ENCODE assay signal across 8 cellular contexts in genomic region chr17:42118545-42118944, GRCh38. TPM values are rescaled to one million over a fixed set of nuclear protein-coding genes. Genes with fewer than 3 reads are reported as not detected.
A peak's percentile ranks its signal among the peaks of the same experiment; 100 is the strongest.
DNase-seq lines count a peak whose midpoint lies in the region; ATAC-seq and TF ChIP-seq lines count a peak whose summit lies in the region.

No MANE protein-coding gene starts in this region.

- H3K27ac Mint-ChIP-seq in activated naive CD4-positive, alpha-beta T cell treated with anti-CD3 and anti-CD28 coated beads, Interleukin-2, amount 50 U/mL, for 24 hours, result peak overlapping the region; percentile 5
- H3K27ac Mint-ChIP-seq in memory B cell, result no peak overlapping the region

- H3K27me3 ChIP-seq in left ventricle myocardium inferior (ENCODE audit: low read depth) (no peaks in the 10 kb centered on the region), NT2/D1 (ENCODE audit: insufficient read depth, insufficient read length) (no peaks in the 10 kb centered on the region), ascending aorta (no peaks in the 10 kb centered on the region)

- H3K27ac ChIP-seq in left ventricle myocardium inferior (replicated peaks) (no peak overlapping the region), ascending aorta (no peak overlapping the region)

- H3K4me3 Mint-ChIP-seq in activated naive CD4-positive, alpha-beta T cell treated with anti-CD3 and anti-CD28 coated beads, Interleukin-2, amount 50 U/mL, for 24 hours, result peak overlapping the region; percentile 61
- H3K4me3 Mint-ChIP-seq in memory B cell, result peak overlapping the region; percentile 33

- H3K9me3 ChIP-seq in left ventricle myocardium inferior (replicated peaks) (no peaks in the 10 kb centered on the region), NT2/D1 (ENCODE audit: insufficient read depth, low read length) (no peaks in the 10 kb centered on the region), ascending aorta (no peaks in the 10 kb centered on the region)

- peaks cover 13% of the 10 kb centered on the region for H3K36me3 Mint-ChIP-seq in activated naive CD4-positive, alpha-beta T cell treated with anti-CD3 and anti-CD28 coated beads, Interleukin-2, amount 50 U/mL, for 24 hours
- H3K36me3 Mint-ChIP-seq in memory B cell, result peaks cover 8% of the 10 kb centered on the region

- H3K9ac ChIP-seq in NT2/D1 (ENCODE audit: insufficient read length, low read depth), result peak overlapping the region; percentile 37

- peaks cover 39% of the 10 kb centered on the region for H3K4me1 Mint-ChIP-seq in activated naive CD4-positive, alpha-beta T cell treated with anti-CD3 and anti-CD28 coated beads, Interleukin-2, amount 50 U/mL, for 24 hours
- H3K4me1 Mint-ChIP-seq in memory B cell, result peaks cover 32% of the 10 kb centered on the region

- no peak overlapping the region for H3K4me3 ChIP-seq in left ventricle myocardium inferior
- H3K4me3 ChIP-seq in NT2/D1 (ENCODE audit: insufficient read length, low read depth), result no peak overlapping the region
- no peak overlapping the region for H3K4me3 ChIP-seq in ascending aorta

- no peak for ATAC-seq in left cardiac atrium
- ATAC-seq in memory B cell (ENCODE audit: low read depth), result no peak

- no peaks in the 10 kb centered on the region for H3K27me3 Mint-ChIP-seq in activated naive CD4-positive, alpha-beta T cell treated with anti-CD3 and anti-CD28 coated beads, Interleukin-2, amount 50 U/mL, for 24 hours
- no peaks in the 10 kb centered on the region for H3K27me3 Mint-ChIP-seq in memory B cell

- DNase-seq in left ventricle myocardium inferior (no peak), left cardiac atrium (no peak), NT2/D1 (ENCODE audit: low read depth, low spot score) (no peak), memory B cell (ENCODE audit: low spot score in 2 of 2) (no peak), ascending aorta (ENCODE audit: low spot score in 2 of 2) (no peak), AG20443 (ENCODE audit: low spot score) (no peak), cardiac septum (ENCODE audit: low spot score) (no peak)

- intact Hi-C loops in left ventricle myocardium inferior (cut with micrococcal nuclease), result loop anchor here (5.0 kb wide), 2 partner anchors 96 to 156 kb away; partner anchors contain the start of gene NKIRAS2
- intact Hi-C loops in left cardiac atrium (cut with DNase I), result loop anchor here (5.0 kb wide), 4 partner anchors 51 to 156 kb away; partner anchors contain the start of gene KCNH4 (in 1 of the 2)
- intact Hi-C loops in ascending aorta (cut with DNase I), result no loop called here
- intact Hi-C loops in cardiac septum (cut with DNase I), result no loop called here

- H3K9me3 Mint-ChIP-seq in activated naive CD4-positive, alpha-beta T cell treated with anti-CD3 and anti-CD28 coated beads, Interleukin-2, amount 50 U/mL, for 24 hours, result no peaks in the 10 kb centered on the region
- H3K9me3 Mint-ChIP-seq in memory B cell, result no peaks in the 10 kb centered on the region

- TF ChIP-seq CTCF in left ventricle myocardium inferior (IDR thresholded peaks at IDR 0.05; ENCODE audit: borderline replicate concordance), result peak; percentile 54
- TF ChIP-seq CTCF in ascending aorta (IDR thresholded peaks at IDR 0.05), result peak in 1 of 3 experiments; percentile 26

- H3K36me3 ChIP-seq in left ventricle myocardium inferior (peaks cover 43% of the 10 kb centered on the region), NT2/D1 (ENCODE audit: insufficient read depth, insufficient read length, low read length) (peaks cover 84% of the 10 kb centered on the region), ascending aorta (peaks cover 0 to 7% of the 10 kb centered on the region in 2 donors)

- H3K4me1 ChIP-seq in left ventricle myocardium inferior, result peaks cover 42% of the 10 kb centered on the region
- H3K4me1 ChIP-seq in NT2/D1 (ENCODE audit: insufficient read depth, insufficient read length), result peaks cover 28% of the 10 kb centered on the region
- peaks cover 0 to 16% of the 10 kb centered on the region in 2 donors for H3K4me1 ChIP-seq in ascending aorta

RNA-seq across cellular contexts. Expression of gene KAT2A, which starts 2.6 kb away (rescaled TPM):
- total RNA-seq in left ventricle myocardium inferior, result 25.7 TPM
- total RNA-seq in left cardiac atrium, result 10 to 100 TPM; 19.8 to 23.4 TPM
- total RNA-seq in ascending aorta, result 94.3 TPM
- 17.3 TPM for total RNA-seq in cardiac septum

RNA-seq across cellular contexts. Expression of gene HSPB9, which starts 4.1 kb away (rescaled TPM):
- not detected for total RNA-seq in left ventricle myocardium inferior
- total RNA-seq in left cardiac atrium, result under 1 TPM in 1 of 2 donors, not detected in 1; 0.24 TPM
- not detected for total RNA-seq in ascending aorta
- total RNA-seq in cardiac septum, result not detected

RNA-seq across cellular contexts. Expression of gene DHX58, which starts 6.0 kb away (rescaled TPM):
- total RNA-seq in left ventricle myocardium inferior, result 3.1 TPM
- total RNA-seq in left cardiac atrium, result 1 to 10 TPM; 6.4 to 6.7 TPM
- 1.7 TPM for total RNA-seq in ascending aorta
- total RNA-seq in cardiac septum, result 4.5 TPM

RNA-seq across cellular contexts. Expression of gene ZNF385C, which starts 20.3 kb away (rescaled TPM):
- total RNA-seq in left ventricle myocardium inferior, result 0.49 TPM
- total RNA-seq in left cardiac atrium, result under 1 TPM; 0.13 to 0.27 TPM
- total RNA-seq in ascending aorta, result not detected
- total RNA-seq in cardiac septum, result 0.13 TPM

RNA-seq across cellular contexts. Expression of gene RAB5C, which starts 36.2 kb away (rescaled TPM):
- total RNA-seq in left ventricle myocardium inferior, result 38.6 TPM
- 10 to 100 TPM; 68.2 to 72.6 TPM for total RNA-seq in left cardiac atrium
- total RNA-seq in ascending aorta, result 137 TPM
- total RNA-seq in cardiac septum, result 43.9 TPM

Comparison
In these comparisons a context has a peak if more than half of its experiments do, and no peak if none do; other contexts are left out.
1. intact Hi-C loops: an anchor here in left ventricle myocardium inferior (5.0 kb wide) and left cardiac atrium (5.0 kb wide); none called in ascending aorta and cardiac septum.